In genomic region chr9:125407974-125408900, GRCh38 we compare ENCODE assay signal across 8 cellular contexts.
DNase-seq lines count a peak whose midpoint lies in the region; ATAC-seq, FAIRE-seq and TF ChIP-seq lines count a peak whose summit lies in the region.

No MANE protein-coding gene starts in this region.

- peak overlapping the region; percentile 99 for H3K18ac ChIP-seq in neuronal stem cell (ENCODE audit: low read length)

- peak overlapping the region; percentile 97 for H2BK12ac ChIP-seq in neuronal stem cell (ENCODE audit: low read length)

- peak; percentile 86 for DNase-seq in A673 (ENCODE audit: low spot score)
- DNase-seq in RPMI7951 (ENCODE audit: low read depth), result peak; percentile 54
- DNase-seq in activated gamma-delta T cell (lab: John Stamatoyannopoulos, UW), result peak; percentile 35
- DNase-seq in frontal cortex (ENCODE audit: low spot score in 2 of 2), result peak; percentile 79 to 94
- DNase-seq in neuronal stem cell (ENCODE audit: low spot score), result peak; percentile 75

- no peaks in the 10 kb centered on the region for H3K9me3 ChIP-seq in A673 (ENCODE audit: low read depth, low read length, poor library complexity, severe bottlenecking)
- peaks cover 0 to 3% of the 10 kb centered on the region in 2 donors for H3K9me3 ChIP-seq in neuronal stem cell (replicated peaks in 1 of 2; ENCODE audit: control insufficient read depth in 2 of 2, insufficient read depth in 1 of 2, low read depth in 1 of 2, low read length in 2 of 2)
- H3K9me3 ChIP-seq in stomach smooth muscle (ENCODE audit: control insufficient read depth in 2 of 2, low read length in 2 of 2), result no peaks in the 10 kb centered on the region

- peak overlapping the region; percentile 13 for H2BK15ac ChIP-seq in neuronal stem cell (ENCODE audit: low read length)

- peaks cover 0 to 3% (median 0%) of the 10 kb centered on the region in 3 donors for H3K9me3 Mint-ChIP-seq in IgD-negative memory B cell

- H3K9ac ChIP-seq in neuronal stem cell (ENCODE audit: low read depth, low read length, poor library complexity) (peak overlapping the region; percentile 89), stomach smooth muscle (ENCODE audit: low read length in 2 of 2) (peak overlapping the region; percentile 66 to 70)

- peak; percentile 93 for TF ChIP-seq CTCF in A673 (conservative IDR thresholded peaks at IDR 0.05; ENCODE audit: low read depth, low read length)

- peaks cover 16% of the 10 kb centered on the region for H3K27me3 Mint-ChIP-seq in IgD-negative memory B cell

- H3K4ac ChIP-seq in neuronal stem cell (ENCODE audit: low read length), result peak overlapping the region; percentile 87

- H2BK120ac ChIP-seq in neuronal stem cell (ENCODE audit: low read depth, low read length), result no peak overlapping the region

- intact Hi-C loops in A673 (cut with micrococcal nuclease; ENCODE audit: unreplicated experiment), result loop anchor here (2.0 to 10.0 kb wide), 2 partner anchors 821 to 987 kb away; no protein-coding TSS in a partner anchor

- POLR2A ChIA-PET in A673 (lab: Charles Lee; ENCODE audit: low non-redundant PET), result interaction anchor here (0.6 kb wide), 1 partner anchor 448 kb away, joined by 4 read pairs; no protein-coding TSS in a partner anchor

- H3K4me1 ChIP-seq in A673 (ENCODE audit: insufficient read depth, low read length, poor library complexity, severe bottlenecking) (no peaks in the 10 kb centered on the region), neuronal stem cell (ENCODE audit: control insufficient read depth in 2 of 2, insufficient read depth in 1 of 2, low read depth in 1 of 2, low read length in 2 of 2) (peaks cover 0 to 5% of the 10 kb centered on the region in 2 donors), stomach smooth muscle (ENCODE audit: control insufficient read depth, insufficient read depth, low read length) (peaks cover 12% of the 10 kb centered on the region)

- H2AFZ ChIP-seq in neuronal stem cell (ENCODE audit: low read length), result peak overlapping the region; percentile 93

- WGBS in neuronal stem cell (ENCODE audit: extremely low coverage in 2 of 2, insufficient read length in 2 of 2, insufficient replicate concordance in 1 of 2), 2 donors, result no CpG with 5 or more reads among the region's 104 CpGs

- no peak overlapping the region for H3K27ac Mint-ChIP-seq in IgD-negative memory B cell

- CTCF ChIA-PET in A673 (lab: Charles Lee), result interaction anchor here (0.6 to 1.2 kb wide), 11 partner anchors 86 to 1507 kb away, joined by 3 to 6 read pairs (median 3); partner anchors contain the start of genes GAPVD1 and RALGPS1

- H3K4me3 ChIP-seq in A673 (ENCODE audit: low read depth, low read length, poor library complexity, severe bottlenecking) (peak overlapping the region; percentile 63), neuronal stem cell (ENCODE audit: low read length in 2 of 2) (peak overlapping the region; percentile 45 to 80), stomach smooth muscle (ENCODE audit: low read length in 2 of 2) (peak overlapping the region; percentile 76 to 79)

- peaks cover 2% of the 10 kb centered on the region for H3K79me1 ChIP-seq in neuronal stem cell (ENCODE audit: low read depth, low read length)

- H3K14ac ChIP-seq in neuronal stem cell (ENCODE audit: low read length), result peak overlapping the region; percentile 47

- H3K27me3 ChIP-seq in A673 (replicated peaks; ENCODE audit: insufficient read depth, low read depth, low read length, poor library complexity) (no peaks in the 10 kb centered on the region), neuronal stem cell (ENCODE audit: control insufficient read depth in 3 of 3, insufficient read depth in 3 of 3, low read depth in 1 of 3, low read length in 3 of 3) (peaks cover 0 to 12% (median 12%) of the 10 kb centered on the region in 3 experiments), stomach smooth muscle (ENCODE audit: control insufficient read depth in 1 of 2, insufficient read depth in 2 of 2, low read length in 2 of 2) (no peaks in the 10 kb centered on the region)

- H3K4me3 Mint-ChIP-seq in IgD-negative memory B cell, result peak overlapping the region; percentile 71 to 93 (median 85)

- H4K91ac ChIP-seq in neuronal stem cell (ENCODE audit: low read depth, low read length, poor library complexity), result peak overlapping the region; percentile 96

- peak overlapping the region; percentile 93 for H2BK5ac ChIP-seq in neuronal stem cell (ENCODE audit: low read length)

- H3K4me1 Mint-ChIP-seq in IgD-negative memory B cell, result peaks cover 0 to 11% (median 9%) of the 10 kb centered on the region in 3 donors

- no peaks in the 10 kb centered on the region for H3K36me3 Mint-ChIP-seq in IgD-negative memory B cell

- no TSS peak for BruUV-seq in A673 (replicated peaks; lab: Mats Ljungman, UMichigan)

- FAIRE-seq in frontal cortex (lab: Jason Lieb, UNC), result no peak

- H3K4me2 ChIP-seq in neuronal stem cell (ENCODE audit: insufficient read depth, low read length, poor library complexity, severe bottlenecking), result peak overlapping the region; percentile 95

- peak; percentile 74 for ATAC-seq in GM18868 (IDR thresholded peaks at IDR 0.05; ENCODE audit: unreplicated experiment)

- H3K23ac ChIP-seq in neuronal stem cell (ENCODE audit: low read depth, low read length, poor library complexity), result peak overlapping the region; percentile 82

- H3K27ac ChIP-seq in A673 (ENCODE audit: low read depth, low read length, poor library complexity, severe bottlenecking) (peak overlapping the region; percentile 50), neuronal stem cell (replicated peaks; ENCODE audit: low read length) (no peak overlapping the region), stomach smooth muscle (ENCODE audit: low read length) (peak overlapping the region; percentile 60)

- H3K36me3 ChIP-seq in A673 (ENCODE audit: insufficient read depth, low read length, poor library complexity, severe bottlenecking) (no peaks in the 10 kb centered on the region), neuronal stem cell (replicated peaks in 1 of 2; ENCODE audit: control insufficient read depth in 2 of 2, insufficient read depth in 2 of 2, low read length in 2 of 2) (no peaks in the 10 kb centered on the region), stomach smooth muscle (ENCODE audit: control insufficient read depth in 2 of 2, insufficient read depth in 2 of 2, low read length in 2 of 2) (no peaks in the 10 kb centered on the region)

- peak overlapping the region; percentile 86 for H4K8ac ChIP-seq in neuronal stem cell (ENCODE audit: low read depth, low read length)

- H2AK5ac ChIP-seq in neuronal stem cell (ENCODE audit: low read depth, low read length), result peak overlapping the region; percentile 68

Comparison
In these comparisons a context has a peak if more than half of its experiments do, and no peak if none do; other contexts are left out.
1. DNase-seq: peak in every context shown above with its lines; median percentile 86 in frontal cortex; 86 in A673; 75 in neuronal stem cell; 54 in RPMI7951; 35 in activated gamma-delta T cell.